ENCODE assay signal across 1 cellular context in genomic region chr5:173327084-173327947, GRCh38.
A peak's percentile ranks its signal among the peaks of the same experiment; 100 is the strongest.
TF ChIP-seq lines count a peak whose summit lies in the region.

No MANE protein-coding gene starts in this region.

TF ChIP-seq in K562, 482 proteins besides CTCF, POLR2A, EP300 and RAD21 (continued from another document and continues in another):
- TF ChIP-seq STAT6 (CRISPR knock-in tag; IDR thresholded peaks at IDR 0.05) (no peak), E2F6 (IDR thresholded peaks at IDR 0.05; ENCODE audit: borderline replicate concordance in 1 of 2, extremely low read depth in 1 of 2, insufficient read depth in 1 of 2, insufficient read length in 1 of 2, low read depth in 1 of 2, low read length in 1 of 2, poor library complexity in 1 of 2, severe bottlenecking in 1 of 2) (peak in 1 of 2 experiments; percentile 77), CEBPG (CRISPR knock-in tag; IDR thresholded peaks at IDR 0.05) (peak; percentile 91), CEBPG (tag; conservative IDR thresholded peaks at IDR 0.05 in 1 of 2, IDR thresholded peaks at IDR 0.05 in 1 of 2) (peak in 1 of 2 experiments; percentile 68; a peak in 3 of 4 replicates), DNMT1 (IDR thresholded peaks at IDR 0.05) (no peak), TAF1 (IDR thresholded peaks at IDR 0.05; ENCODE audit: control insufficient read depth, extremely low read depth, insufficient read depth, low read length, severe bottlenecking) (peak; percentile 12), RNF2 (IDR thresholded peaks at IDR 0.05) (peak; percentile 26; the same call in 1 of the 2 replicates), ZNF347 (CRISPR knock-in tag; IDR thresholded peaks at IDR 0.05; ENCODE audit: low read depth) (no peak), ZNF695 (CRISPR knock-in tag; IDR thresholded peaks at IDR 0.05) (no peak), ZNF699 (CRISPR knock-in tag; IDR thresholded peaks at IDR 0.05; ENCODE audit: insufficient replicate concordance) (no peak), PYGO2 (tag; IDR thresholded peaks at IDR 0.05) (no peak), ZNF639 (CRISPR knock-in tag; conservative IDR thresholded peaks at IDR 0.05 in 1 of 2, IDR thresholded peaks at IDR 0.05 in 1 of 2) (0 out of 4 replicates have a peak, but pooled peaks of 1 of the 2 experiments have one; percentile 33), CGGBP1 (CRISPR knock-in tag; IDR thresholded peaks at IDR 0.05) (no peak), MGA (IDR thresholded peaks at IDR 0.05) (peak; percentile 81; the same call in 1 of the 2 replicates), TAF9B (IDR thresholded peaks at IDR 0.05; ENCODE audit: partially characterized antibody) (no peak), MYNN (IDR thresholded peaks at IDR 0.05) (no peak), MYNN (CRISPR knock-in tag; IDR thresholded peaks at IDR 0.05) (no peak), PHTF2 (CRISPR knock-in tag; IDR thresholded peaks at IDR 0.05) (no peak), POU5F1 (IDR thresholded peaks at IDR 0.05; ENCODE audit: borderline replicate concordance, low read depth, low read length, partially characterized antibody) (no peak), ELK3 (CRISPR knock-in tag; IDR thresholded peaks at IDR 0.05) (no peak), MTA2 (IDR thresholded peaks at IDR 0.05; ENCODE audit: low read depth) (no peak), NFRKB (IDR thresholded peaks at IDR 0.05; ENCODE audit: low read depth) (peak; percentile 39; the same call in 1 of the 2 replicates), IRF9 (tag; IDR thresholded peaks at IDR 0.05) (no peak), LCOR (CRISPR knock-in tag; IDR thresholded peaks at IDR 0.05) (no peak), BDP1 (IDR thresholded peaks at IDR 0.05; ENCODE audit: insufficient read depth, insufficient read length) (no peak), MEF2D (tag; conservative IDR thresholded peaks at IDR 0.05; ENCODE audit: low read depth) (no peak), ZNF518B (CRISPR knock-in tag; IDR thresholded peaks at IDR 0.05) (no peak), CLOCK (CRISPR knock-in tag; IDR thresholded peaks at IDR 0.05; ENCODE audit: borderline replicate concordance) (no peak), HMGN3 (IDR thresholded peaks at IDR 0.05; ENCODE audit: borderline replicate concordance, extremely low read depth, insufficient read length, low read depth, low read length) (peak; percentile 7)
